Comparison of ENCODE assay signal across 8 cellular contexts in genomic region chr14:49303952-49304516, GRCh38.
DNase-seq lines count a peak whose midpoint lies in the region; ATAC-seq, FAIRE-seq and TF ChIP-seq lines count a peak whose summit lies in the region.

No MANE protein-coding gene starts in this region.

- no peak overlapping the region for H3K18ac ChIP-seq in H1 (ENCODE audit: extremely low read depth, low read length)

- no peak overlapping the region for H2BK12ac ChIP-seq in H1 (ENCODE audit: low read depth, low read length)

- no peak for ATAC-seq in HG03025 (IDR thresholded peaks at IDR 0.05; ENCODE audit: low FRiP score, unreplicated experiment)
- ATAC-seq in GM19023 (IDR thresholded peaks at IDR 0.05; ENCODE audit: unreplicated experiment), result no peak

- H3K4me3 ChIP-seq in NT2/D1 (ENCODE audit: insufficient read length, low read depth), result no peak overlapping the region
- H3K4me3 ChIP-seq in H1 (ENCODE audit: extremely low read depth in 1 of 4, insufficient read depth in 2 of 4, low read depth in 3 of 4, low read length in 4 of 4), result no peak overlapping the region

- TF ChIP-seq RAD21 in H1 (IDR thresholded peaks at IDR 0.05 in 1 of 2, conservative IDR thresholded peaks at IDR 0.05 in 1 of 2; ENCODE audit: low read depth in 2 of 2, low read length in 2 of 2), result no peak

- H3K36me3 ChIP-seq in NT2/D1 (ENCODE audit: insufficient read depth, insufficient read length, low read length), result no peaks in the 10 kb centered on the region
- H3K36me3 ChIP-seq in H1 (ENCODE audit: control insufficient read depth in 2 of 4, insufficient read depth in 4 of 4, low read length in 3 of 4), result no peaks in the 10 kb centered on the region

- H3K9ac ChIP-seq in NT2/D1 (ENCODE audit: insufficient read length, low read depth) (no peak overlapping the region), H1 (replicated peaks in 1 of 4; ENCODE audit: extremely low read depth in 1 of 4, low read depth in 3 of 4, low read length in 3 of 4) (no peak overlapping the region)

- no peak for TF ChIP-seq POLR2A in H1 (IDR thresholded peaks at IDR 0.05; ENCODE audit: control extremely low read depth in 1 of 2, low read depth in 2 of 2, low read length in 2 of 2)

- H3K27me3 ChIP-seq in NT2/D1 (ENCODE audit: insufficient read depth, insufficient read length), result no peaks in the 10 kb centered on the region
- no peaks in the 10 kb centered on the region for H3K27me3 ChIP-seq in H1 (replicated peaks in 1 of 4; ENCODE audit: control insufficient read depth in 3 of 4, extremely low read depth in 1 of 4, insufficient read depth in 3 of 4, low read length in 3 of 4)

- FAIRE-seq in H1 (lab: Jason Lieb, UNC), result peak; percentile 95

- no peak overlapping the region for H4K91ac ChIP-seq in H1 (replicated peaks; ENCODE audit: insufficient read length, low read length)

- H2BK5ac ChIP-seq in H1 (ENCODE audit: low read depth, low read length), result no peak overlapping the region

- WGBS in H1 (ENCODE audit: extremely low coverage in 1 of 2, insufficient coverage in 1 of 2, insufficient read length in 1 of 2, insufficient replicate concordance in 2 of 2, low coverage in 1 of 2, low lambda C conversion rate in 2 of 2, missing lambda C conversion rate in 1 of 2), 2 experiments, result 59% methylated on average over 5 of the region's 5 CpGs; no CpG with 5 or more reads in 1 of the 2 experiments

- H3K9me3 ChIP-seq in NT2/D1 (ENCODE audit: insufficient read depth, low read length), result no peaks in the 10 kb centered on the region
- H3K9me3 ChIP-seq in H1 (ENCODE audit: insufficient read depth in 2 of 2, low read depth in 1 of 2, low read length in 1 of 2), result no peaks in the 10 kb centered on the region

- H2AFZ ChIP-seq in H1 (ENCODE audit: low read length), result no peak overlapping the region

- no peak for TF ChIP-seq CTCF in H1 (IDR thresholded peaks at IDR 0.05; ENCODE audit: control extremely low read depth in 1 of 3, insufficient read depth in 1 of 3, low read depth in 1 of 3, low read length in 3 of 3)

- POLR2A ChIA-PET in H1 (lab: Charles Lee; ENCODE audit: partially characterized antibody), result interaction anchor here (1.1 kb wide), 1 partner anchor 234 kb away, joined by 3 read pairs; no protein-coding TSS in a partner anchor

- peaks cover 0 to 2% of the 10 kb centered on the region in 2 experiments for H4K20me1 ChIP-seq in H1 (replicated peaks in 1 of 2; ENCODE audit: control insufficient read depth in 1 of 2, insufficient read depth in 2 of 2, low read length in 2 of 2)

- no peak overlapping the region for H2BK15ac ChIP-seq in H1 (ENCODE audit: low read length)

- no peak overlapping the region for H3K23ac ChIP-seq in H1 (ENCODE audit: insufficient read length)

- H3K79me2 ChIP-seq in H1 (ENCODE audit: control insufficient read depth in 1 of 2, insufficient read depth in 2 of 2, low read length in 2 of 2), result no peaks in the 10 kb centered on the region

- H3K4me1 ChIP-seq in NT2/D1 (ENCODE audit: insufficient read depth, insufficient read length) (no peaks in the 10 kb centered on the region), H1 (replicated peaks in 1 of 4; ENCODE audit: control insufficient read depth in 3 of 4, insufficient read depth in 4 of 4, low read length in 3 of 4) (no peaks in the 10 kb centered on the region)

- H3K4ac ChIP-seq in H1 (replicated peaks; ENCODE audit: insufficient read length, low read depth, low read length), result no peak overlapping the region

- TF ChIP-seq EP300 in H1 (IDR thresholded peaks at IDR 0.05; ENCODE audit: borderline replicate concordance in 1 of 2, low read depth in 2 of 2, low read length in 2 of 2), result no peak

- no peaks in the 10 kb centered on the region for H3K23me2 ChIP-seq in H1 (ENCODE audit: low read depth, low read length)

- H2BK120ac ChIP-seq in H1 (replicated peaks; ENCODE audit: low read depth, low read length), result no peak overlapping the region

- CTCF ChIA-PET in H1 (lab: Charles Lee; ENCODE audit: partially characterized antibody), result interaction anchor here (0.8 to 5.0 kb wide), 8 partner anchors 8 to 247 kb away, joined by 3 to 40 read pairs (median 4); no protein-coding TSS in a partner anchor

- DNase-seq in HK-2 (ENCODE audit: unreplicated experiment) (peak; percentile 11), NT2/D1 (ENCODE audit: low read depth, low spot score) (peak; percentile 16), H1 (ENCODE audit: low read depth in 1 of 2, low spot score in 2 of 2) (peak in 1 of 2 experiments; percentile 61), occipital lobe (lab: John Stamatoyannopoulos, UW) (peak; percentile 33), DMS114 treated with DMSO at 0.1 percent for 48 hours (lab: John Stamatoyannopoulos, UW; ENCODE audit: unreplicated experiment) (no peak), GM19238 (ENCODE audit: insufficient read length, low spot score) (no peak)

- no peak overlapping the region for H3K27ac ChIP-seq in H1 (ENCODE audit: low read depth, low read length)

- H2AK5ac ChIP-seq in H1 (ENCODE audit: low read depth, low read length), result no peak overlapping the region

- H3K4me2 ChIP-seq in H1 (ENCODE audit: insufficient read depth in 1 of 2, low read depth in 2 of 2, low read length in 2 of 2), result no peak overlapping the region

- no peak overlapping the region for H2BK20ac ChIP-seq in H1 (ENCODE audit: low read length)

- no peak overlapping the region for H3K56ac ChIP-seq in H1 (replicated peaks; ENCODE audit: insufficient read length, low read depth, low read length)

- H4K8ac ChIP-seq in H1 (ENCODE audit: extremely low read depth, insufficient read depth, low read length), result no peak overlapping the region

- H3K14ac ChIP-seq in H1 (ENCODE audit: insufficient read length), result no peak overlapping the region

- no peaks in the 10 kb centered on the region for H3K79me1 ChIP-seq in H1 (ENCODE audit: low read depth, low read length)

- no peak overlapping the region for H4K5ac ChIP-seq in H1 (ENCODE audit: insufficient read length, low read depth, low read length)

TF ChIP-seq in H1, 55 proteins besides CTCF, POLR2A, EP300 and RAD21 (continues in another document):
- TF ChIP-seq TAF1 (IDR thresholded peaks at IDR 0.05; ENCODE audit: low read depth, low read length) (no peak), ZNF274 (IDR thresholded peaks at IDR 0.05; ENCODE audit: borderline replicate concordance, extremely low read depth, low read length) (no peak), BACH1 (IDR thresholded peaks at IDR 0.05; ENCODE audit: low read length) (no peak), TAF7 (optimal IDR thresholded peaks at IDR 0.05; ENCODE audit: borderline replicate concordance, low read depth, low read length) (no peak), CTBP2 (IDR thresholded peaks at IDR 0.05; ENCODE audit: borderline replicate concordance, insufficient read depth, insufficient read length, low read length) (no peak), E2F6 (IDR thresholded peaks at IDR 0.05) (no peak), GTF2F1 (IDR thresholded peaks at IDR 0.05; ENCODE audit: borderline replicate concordance, low read depth, low read length) (no peak), RXRA (IDR thresholded peaks at IDR 0.05; ENCODE audit: insufficient read depth, low read depth, low read length) (no peak), TCF12 (IDR thresholded peaks at IDR 0.05; ENCODE audit: low read depth, low read length) (no peak)

Comparison
In these comparisons a context has a peak if more than half of its experiments do, and no peak if none do; other contexts are left out.
1. DNase-seq: peak in HK-2 (single experiment), NT2/D1 (single experiment) and occipital lobe (single experiment); none in DMS114 treated with DMSO at 0.1 percent for 48 hours (single experiment) and GM19238 (single experiment).